Comparison of ENCODE assay signal across 18 cellular contexts in the genomic region with DNA sequence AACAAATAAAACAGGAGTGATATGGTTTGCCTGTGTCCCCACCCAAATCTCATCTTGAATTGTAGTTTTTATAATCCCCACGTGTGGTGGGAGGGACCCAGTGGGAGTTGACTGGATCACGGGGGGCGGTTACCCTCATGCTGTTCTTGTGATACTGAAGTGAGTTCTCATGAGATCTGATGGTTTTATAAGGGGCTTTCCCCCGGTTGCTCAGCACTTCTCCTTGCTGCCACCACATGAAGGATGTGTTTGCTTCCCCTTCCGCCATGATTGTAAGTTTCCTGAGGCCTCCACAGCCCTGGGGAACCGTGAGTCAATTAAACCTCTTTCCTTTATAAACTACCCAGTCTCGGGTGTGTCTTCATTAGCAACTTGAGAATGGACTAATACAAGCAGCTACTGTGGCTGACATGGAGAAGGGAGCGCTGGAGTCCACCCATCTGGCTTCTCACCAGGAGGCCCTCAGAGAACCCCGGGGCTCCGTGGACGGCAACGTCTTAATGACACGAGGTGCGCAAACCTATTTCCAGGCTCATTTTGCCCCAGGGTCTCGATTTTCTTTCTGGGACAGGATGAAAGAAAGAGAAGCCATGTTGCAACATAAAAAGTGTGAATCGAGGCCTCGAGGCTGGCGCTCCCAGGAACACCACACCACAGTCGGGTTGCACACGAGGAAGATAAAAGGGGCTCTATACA.
DNase-seq lines count a peak whose midpoint lies in the region; ATAC-seq and TF ChIP-seq lines count a peak whose summit lies in the region.
"Had no signal": no experiment of that assay in that cellular context is flagged by ENCODE, and none has a peak within 500 bp of the region (broad histone marks: within the 10 kb centered on the region; RNA-seq: fewer than 3 reads in every experiment).

No MANE protein-coding gene starts in this region.

- no peak overlapping the region for H4K91ac ChIP-seq in trophoblast cell (ENCODE audit: low read depth, low read length)

- H3K4me2 ChIP-seq in trophoblast cell (ENCODE audit: low read length) = no peak overlapping the region
- H3K4me2 ChIP-seq: smooth muscle cell had no signal

- peak in 1 of 3 donors; percentile 13 for DNase-seq in CD4-positive, CD25-positive, alpha-beta regulatory T cell
- DNase-seq in stimulated activated CD4-positive, alpha-beta T cell treated with anti-CD3 and anti-CD28 coated beads, Interleukin-4, amount 100 ng/mL, for 4 hours = peak; percentile 12 to 51
- no peak for DNase-seq in trophoblast cell
- DNase-seq in activated T-helper 2 cell treated with anti-CD3 and anti-CD28 coated beads, Interferon-gamma antibody, Interleukin-2, Interleukin-4, amounts not matched to agents 10 μg/mL and 5 μg/mL and 100 μg/mL, durations not matched to agents 14 hours and 24 hours and 36 hours (ENCODE audit: low spot score) = no peak
- DNase-seq: activated gamma-delta T cell treated with Interleukin-2 at 50 U/mL for 16 hours, DMS79, esophagus squamous epithelium, glutamatergic neuron, NCI-H187, NCI-H510A, SIG-M5, thyroid gland had no signal

- intact Hi-C loops in activated T-helper 2 cell treated with anti-CD3 and anti-CD28 coated beads, Interferon-gamma antibody, Interleukin-2, Interleukin-4, amounts not matched to agents 10 μg/mL and 5 μg/mL and 100 μg/mL, durations not matched to agents 14 hours and 24 hours and 36 hours (cut with micrococcal nuclease) = no loop called here

- no peaks in the 10 kb centered on the region for H3K36me3 ChIP-seq in CD4-positive, CD25-positive, alpha-beta regulatory T cell (ENCODE audit: control insufficient read depth, insufficient read depth, low read length)
- no peaks in the 10 kb centered on the region for H3K36me3 ChIP-seq in gastroesophageal sphincter
- no peaks in the 10 kb centered on the region for H3K36me3 ChIP-seq in trophoblast cell (ENCODE audit: control insufficient read depth in 1 of 2, insufficient read depth in 2 of 2, low read length in 2 of 2)
- H3K36me3 ChIP-seq: esophagus squamous epithelium, thyroid gland had no signal

- no peak overlapping the region for H2AFZ ChIP-seq in trophoblast cell (ENCODE audit: insufficient read depth, low read length, poor library complexity)

- no peaks in the 10 kb centered on the region for H3K27me3 ChIP-seq in CD4-positive, CD25-positive, alpha-beta regulatory T cell (ENCODE audit: control insufficient read depth, insufficient read depth, low read length)
- H3K27me3 ChIP-seq in gastroesophageal sphincter (no peaks in the 10 kb centered on the region), trophoblast cell (ENCODE audit: insufficient read depth, low read length) (no peaks in the 10 kb centered on the region)
- H3K27me3 ChIP-seq: esophagus squamous epithelium, thyroid gland had no signal

- no peak overlapping the region for H4K12ac ChIP-seq in trophoblast cell (ENCODE audit: low read depth, low read length)

- H3K79me2 ChIP-seq in trophoblast cell (ENCODE audit: control insufficient read depth, insufficient read depth, low read length, poor library complexity) = no peaks in the 10 kb centered on the region

- no peak overlapping the region for H3K9ac ChIP-seq in trophoblast cell (ENCODE audit: low read length)

- no peak overlapping the region for H2BK12ac ChIP-seq in trophoblast cell (ENCODE audit: low read length)

- no peaks in the 10 kb centered on the region for H3K27me3 Mint-ChIP-seq in CD4-positive, CD25-positive, alpha-beta regulatory T cell
- H3K27me3 Mint-ChIP-seq in IgD-negative memory B cell = peaks cover 3% of the 10 kb centered on the region
- H3K27me3 Mint-ChIP-seq in activated naive CD8-positive, alpha-beta T cell = no peaks in the 10 kb centered on the region
- peaks cover 2% of the 10 kb centered on the region for H3K27me3 Mint-ChIP-seq in activated T-helper 2 cell treated with anti-CD3 and anti-CD28 coated beads, Interferon-gamma antibody, Interleukin-2, Interleukin-4, amounts not matched to agents 10 μg/mL and 5 μg/mL and 100 μg/mL, durations not matched to agents 14 hours and 24 hours and 36 hours (ENCODE audit: low read depth)

- H3K27ac Mint-ChIP-seq in CD4-positive, CD25-positive, alpha-beta regulatory T cell = peak overlapping the region in 1 of 3 donors; percentile 36
- H3K27ac Mint-ChIP-seq in IgD-negative memory B cell = peak overlapping the region in 2 of 3 donors; percentile 44 to 48
- H3K27ac Mint-ChIP-seq in activated naive CD8-positive, alpha-beta T cell = peak overlapping the region; percentile 67
- no peak overlapping the region for H3K27ac Mint-ChIP-seq in activated T-helper 2 cell treated with anti-CD3 and anti-CD28 coated beads, Interferon-gamma antibody, Interleukin-2, Interleukin-4, amounts not matched to agents 10 μg/mL and 5 μg/mL and 100 μg/mL, durations not matched to agents 14 hours and 24 hours and 36 hours
- H3K27ac Mint-ChIP-seq: brain; natural killer cell treated with Interleukin-12 subunit alpha and Interleukin-12 subunit beta and Interleukin-15 and Interleukin-18, amount 100 ng/mL, for 72 hours had no signal

- no peak overlapping the region for H3K4ac ChIP-seq in trophoblast cell (ENCODE audit: low read depth, low read length)

- H3K4me1 ChIP-seq in CD4-positive, CD25-positive, alpha-beta regulatory T cell (ENCODE audit: control insufficient read depth, insufficient read depth, low read length, poor library complexity, severe bottlenecking) = no peaks in the 10 kb centered on the region
- H3K4me1 ChIP-seq in gastroesophageal sphincter = no peaks in the 10 kb centered on the region
- no peaks in the 10 kb centered on the region for H3K4me1 ChIP-seq in trophoblast cell (ENCODE audit: control insufficient read depth in 1 of 2, insufficient read depth in 2 of 2, low read length in 2 of 2)
- H3K4me1 ChIP-seq: esophagus squamous epithelium, thyroid gland had no signal

- no peak overlapping the region for H2AK5ac ChIP-seq in trophoblast cell (ENCODE audit: low read length)

- ATAC-seq in CD4-positive, CD25-positive, alpha-beta regulatory T cell (ENCODE audit: low read depth in 2 of 2) = peak; percentile 20 to 25
- ATAC-seq in gastroesophageal sphincter = no peak

- H3K27ac ChIP-seq in CD4-positive, CD25-positive, alpha-beta regulatory T cell (ENCODE audit: insufficient read depth, low read length, poor library complexity, severe bottlenecking) = peak overlapping the region; percentile 2
- H3K27ac ChIP-seq in gastroesophageal sphincter (no peak overlapping the region), trophoblast cell (ENCODE audit: low read depth, low read length) (no peak overlapping the region)
- H3K27ac ChIP-seq: esophagus squamous epithelium, thyroid gland had no signal

- H3K9me3 Mint-ChIP-seq in CD4-positive, CD25-positive, alpha-beta regulatory T cell = peaks cover 0 to 3% (median 0%) of the 10 kb centered on the region in 7 donors
- H3K9me3 Mint-ChIP-seq in IgD-negative memory B cell = peaks cover 0 to 9% (median 4%) of the 10 kb centered on the region in 3 donors
- no peaks in the 10 kb centered on the region for H3K9me3 Mint-ChIP-seq in activated naive CD8-positive, alpha-beta T cell (ENCODE audit: low read depth)
- peaks cover 12% of the 10 kb centered on the region for H3K9me3 Mint-ChIP-seq in activated T-helper 2 cell treated with anti-CD3 and anti-CD28 coated beads, Interferon-gamma antibody, Interleukin-2, Interleukin-4, amounts not matched to agents 10 μg/mL and 5 μg/mL and 100 μg/mL, durations not matched to agents 14 hours and 24 hours and 36 hours
- H3K9me3 Mint-ChIP-seq: brain; natural killer cell treated with Interleukin-12 subunit alpha and Interleukin-12 subunit beta and Interleukin-15 and Interleukin-18, amount 100 ng/mL, for 72 hours had no signal

- no peak overlapping the region for H3K4me3 ChIP-seq in CD4-positive, CD25-positive, alpha-beta regulatory T cell (ENCODE audit: low read depth, low read length)
- H3K4me3 ChIP-seq in gastroesophageal sphincter (no peak overlapping the region), trophoblast cell (ENCODE audit: low read depth, low read length) (no peak overlapping the region)
- H3K4me3 ChIP-seq: esophagus squamous epithelium, smooth muscle cell, thyroid gland had no signal

- H3K23ac ChIP-seq in trophoblast cell (ENCODE audit: low read length) = no peak overlapping the region

- H3K4me3 Mint-ChIP-seq in CD4-positive, CD25-positive, alpha-beta regulatory T cell = peak overlapping the region in 1 of 4 donors; percentile 32
- peak overlapping the region in 2 of 4 donors; percentile 6 to 75 for H3K4me3 Mint-ChIP-seq in IgD-negative memory B cell
- no peak overlapping the region for H3K4me3 Mint-ChIP-seq in activated naive CD8-positive, alpha-beta T cell
- no peak overlapping the region for H3K4me3 Mint-ChIP-seq in activated T-helper 2 cell treated with anti-CD3 and anti-CD28 coated beads, Interferon-gamma antibody, Interleukin-2, Interleukin-4, amounts not matched to agents 10 μg/mL and 5 μg/mL and 100 μg/mL, durations not matched to agents 14 hours and 24 hours and 36 hours (ENCODE audit: low read depth)
- H3K4me3 Mint-ChIP-seq: brain; natural killer cell treated with Interleukin-12 subunit alpha and Interleukin-12 subunit beta and Interleukin-15 and Interleukin-18, amount 100 ng/mL, for 72 hours had no signal

- no peak overlapping the region for H3K18ac ChIP-seq in trophoblast cell (ENCODE audit: low read length)

- H3K14ac ChIP-seq in trophoblast cell (ENCODE audit: low read length) = no peak overlapping the region

- H2BK5ac ChIP-seq in trophoblast cell (ENCODE audit: low read depth, low read length, poor library complexity) = no peak overlapping the region

- TF ChIP-seq CTCF in gastroesophageal sphincter (IDR thresholded peaks at IDR 0.05) = no peak

- no peak for TF ChIP-seq POLR2A in gastroesophageal sphincter (IDR thresholded peaks at IDR 0.05)

- no peaks in the 10 kb centered on the region for H3K79me1 ChIP-seq in trophoblast cell (ENCODE audit: low read length)

- TF ChIP-seq EP300 in gastroesophageal sphincter (IDR thresholded peaks at IDR 0.05) = no peak

- 74 to 86% methylated on average over 6 to 10 of the region's 20 CpGs for WGBS in gastroesophageal sphincter (ENCODE audit: low coverage in 1 of 2), 2 donors
- no CpG with 5 or more reads among the region's 20 CpGs for WGBS in trophoblast cell (ENCODE audit: extremely low coverage, insufficient coverage, insufficient read length)

- no peaks in the 10 kb centered on the region for H3K9me3 ChIP-seq in CD4-positive, CD25-positive, alpha-beta regulatory T cell (ENCODE audit: control insufficient read depth in 2 of 2, low read length in 2 of 2)
- no peaks in the 10 kb centered on the region for H3K9me3 ChIP-seq in gastroesophageal sphincter
- peaks cover 3% of the 10 kb centered on the region for H3K9me3 ChIP-seq in trophoblast cell (ENCODE audit: insufficient read depth, low read depth, low read length)
- H3K9me3 ChIP-seq: esophagus squamous epithelium, thyroid gland had no signal

- H3K4me1 Mint-ChIP-seq in CD4-positive, CD25-positive, alpha-beta regulatory T cell = peaks cover 5 to 21% (median 16%) of the 10 kb centered on the region in 4 donors
- peaks cover 15 to 28% (median 17%) of the 10 kb centered on the region in 3 donors for H3K4me1 Mint-ChIP-seq in IgD-negative memory B cell
- peaks cover 11% of the 10 kb centered on the region for H3K4me1 Mint-ChIP-seq in activated naive CD8-positive, alpha-beta T cell (ENCODE audit: low read depth)
- peaks cover 11% of the 10 kb centered on the region for H3K4me1 Mint-ChIP-seq in activated T-helper 2 cell treated with anti-CD3 and anti-CD28 coated beads, Interferon-gamma antibody, Interleukin-2, Interleukin-4, amounts not matched to agents 10 μg/mL and 5 μg/mL and 100 μg/mL, durations not matched to agents 14 hours and 24 hours and 36 hours (ENCODE audit: low read depth)
- H3K4me1 Mint-ChIP-seq: brain had no signal

- no peak overlapping the region for H2BK120ac ChIP-seq in trophoblast cell (ENCODE audit: insufficient read depth, low read length, poor library complexity)

- H3K36me3 Mint-ChIP-seq in CD4-positive, CD25-positive, alpha-beta regulatory T cell = peaks cover 35% of the 10 kb centered on the region
- no peaks in the 10 kb centered on the region for H3K36me3 Mint-ChIP-seq in IgD-negative memory B cell
- H3K36me3 Mint-ChIP-seq in activated naive CD8-positive, alpha-beta T cell = peaks cover 6% of the 10 kb centered on the region
- peaks cover 14% of the 10 kb centered on the region for H3K36me3 Mint-ChIP-seq in activated T-helper 2 cell treated with anti-CD3 and anti-CD28 coated beads, Interferon-gamma antibody, Interleukin-2, Interleukin-4, amounts not matched to agents 10 μg/mL and 5 μg/mL and 100 μg/mL, durations not matched to agents 14 hours and 24 hours and 36 hours (ENCODE audit: low read depth)
- H3K36me3 Mint-ChIP-seq: brain had no signal

- H4K8ac ChIP-seq in trophoblast cell (ENCODE audit: low read depth, low read length) = no peak overlapping the region

Comparison
In these comparisons a context has a peak if more than half of its experiments do, and no peak if none do; other contexts are left out.
1. DNase-seq: peak in stimulated activated CD4-positive, alpha-beta T cell treated with anti-CD3 and anti-CD28 coated beads, Interleukin-4, amount 100 ng/mL, for 4 hours (2 of 2); none in trophoblast cell (0 of 2) and activated T-helper 2 cell treated with anti-CD3 and anti-CD28 coated beads, Interferon-gamma antibody, Interleukin-2, Interleukin-4, amounts not matched to agents 10 μg/mL and 5 μg/mL and 100 μg/mL, durations not matched to agents 14 hours and 24 hours and 36 hours (single experiment).